ENCODE assay signal across 2 cellular contexts in the genomic region with DNA sequence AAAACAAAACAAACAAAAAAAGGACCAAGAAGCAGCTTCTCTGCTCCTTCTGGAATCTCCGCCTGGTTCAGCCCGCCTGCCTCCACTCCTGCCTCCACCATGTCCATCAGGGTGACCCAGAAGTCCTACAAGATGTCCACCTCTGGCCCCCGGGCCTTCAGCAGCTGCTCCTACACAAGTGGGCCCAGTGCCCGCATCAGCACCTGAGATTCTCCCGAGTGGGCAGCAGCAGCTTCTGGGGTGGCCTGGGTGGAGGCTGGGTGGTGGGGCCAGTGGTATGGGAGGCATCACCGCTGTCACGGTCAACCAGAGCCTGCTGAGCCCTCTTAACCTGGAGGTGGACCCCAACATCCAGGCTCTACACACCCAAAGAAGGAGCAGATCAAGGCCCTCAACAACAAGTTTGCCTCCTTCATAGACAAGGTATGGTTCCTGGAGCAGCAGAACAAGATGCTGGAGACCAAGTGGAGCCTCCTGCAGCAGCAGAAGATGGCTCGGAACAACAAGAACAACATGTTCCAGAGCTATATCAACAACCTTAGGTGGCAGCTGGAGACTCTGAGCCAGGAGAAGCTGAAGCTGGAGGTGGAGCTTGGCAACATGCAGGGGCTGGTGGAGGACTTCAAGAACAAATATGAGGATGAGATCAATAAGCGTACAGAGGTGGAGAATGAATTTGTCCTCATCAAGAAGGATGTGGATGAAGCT. TPM values are rescaled to one million over a fixed set of nuclear protein-coding genes. Genes with fewer than 3 reads are reported as not detected.
"Had no signal": no experiment of that assay in that cellular context is flagged by ENCODE, and none has a peak within 500 bp of the region (broad histone marks: within the 10 kb centered on the region; RNA-seq: fewer than 3 reads in every experiment).

No MANE protein-coding gene starts in this region.

RNA-seq across cellular contexts. Expression of a gene that starts 4.8 kb away (rescaled TPM):
- total RNA-seq: K562 had no signal
- polyA plus RNA-seq: IgD-negative memory B cell, K562 had no signal

RNA-seq across cellular contexts. Expression of a gene that starts 33.9 kb away (rescaled TPM):
- total RNA-seq: K562 had no signal
- polyA plus RNA-seq: IgD-negative memory B cell had no signal
